7 cellular contexts compared by ENCODE assay signal in genomic region chr3:9932535-9932842, GRCh38. TPM values are rescaled to one million over a fixed set of nuclear protein-coding genes. Genes with fewer than 3 reads are reported as not detected.
DNase-seq lines count a peak whose midpoint lies in the region; ATAC-seq, FAIRE-seq and TF ChIP-seq lines count a peak whose summit lies in the region.

No MANE protein-coding gene starts in this region.

- H3K9me3 ChIP-seq in HUES64 (ENCODE audit: insufficient read depth, low read depth, low read length), result no peaks in the 10 kb centered on the region
- no peaks in the 10 kb centered on the region for H3K9me3 ChIP-seq in kidney (ENCODE audit: control insufficient read depth in 1 of 2, low read length in 2 of 2)
- H3K9me3 ChIP-seq in stomach smooth muscle (ENCODE audit: control insufficient read depth in 2 of 2, low read length in 2 of 2), result no peaks in the 10 kb centered on the region

- H3K27me3 ChIP-seq in HUES64 (ENCODE audit: insufficient read depth, low read length) (no peaks in the 10 kb centered on the region), stomach smooth muscle (ENCODE audit: control insufficient read depth in 1 of 2, insufficient read depth in 2 of 2, low read length in 2 of 2) (no peaks in the 10 kb centered on the region)

- H3K36me3 Mint-ChIP-seq in activated naive CD8-positive, alpha-beta T cell treated with anti-CD3 and anti-CD28 coated beads, Interleukin-2, amount 10 ng/mL, durations not matched to agents 7 days and 5 days, result peaks cover 7% of the 10 kb centered on the region

- no peaks in the 10 kb centered on the region for H3K4me1 ChIP-seq in HUES64 (ENCODE audit: insufficient read depth, low read length)
- H3K4me1 ChIP-seq in kidney (ENCODE audit: control insufficient read depth in 1 of 2, insufficient read depth in 1 of 2, low read depth in 1 of 2, low read length in 2 of 2), result peaks cover 0 to 12% of the 10 kb centered on the region in 2 donors
- H3K4me1 ChIP-seq in stomach smooth muscle (ENCODE audit: control insufficient read depth, insufficient read depth, low read length), result peaks cover 31% of the 10 kb centered on the region

- TF ChIP-seq CTCF in kidney (IDR thresholded peaks at IDR 0.05; ENCODE audit: borderline replicate concordance, extremely low read depth, insufficient read depth), result no peak

- FAIRE-seq in kidney (lab: Jason Lieb, UNC), result no peak

- H3K4me3 Mint-ChIP-seq in activated naive CD8-positive, alpha-beta T cell treated with anti-CD3 and anti-CD28 coated beads, Interleukin-2, amount 10 ng/mL, durations not matched to agents 7 days and 5 days, result peak overlapping the region; percentile 92

- H3K36me3 ChIP-seq in HUES64 (ENCODE audit: insufficient read depth, low read length) (peaks cover 4% of the 10 kb centered on the region; the same call in 1 of the 2 replicates), kidney (ENCODE audit: control insufficient read depth in 1 of 2, insufficient read depth in 2 of 2, low read length in 2 of 2) (peaks cover 1 to 7% of the 10 kb centered on the region in 2 donors), stomach smooth muscle (ENCODE audit: control insufficient read depth in 2 of 2, insufficient read depth in 2 of 2, low read length in 2 of 2) (peaks cover 25 to 36% of the 10 kb centered on the region in 2 donors)

- POLR2A ChIA-PET in activated naive CD8-positive, alpha-beta T cell treated with anti-CD3 and anti-CD28 coated beads, Interleukin-2, amount 10 ng/mL, durations not matched to agents 7 days and 5 days (lab: Charles Lee), result interaction anchor here (0.7 to 2.7 kb wide), 14 partner anchors 14 to 388 kb away, joined by 3 to 31 read pairs (median 4); partner anchors contain the start of genes BRPF1, FANCD2, JAGN1 and SEC13

- H3K9ac ChIP-seq in HUES64 (ENCODE audit: low read depth, low read length), result peak overlapping the region; percentile 60
- H3K9ac ChIP-seq in kidney (ENCODE audit: low read length in 2 of 2), result peak overlapping the region in 1 of 2 donors; percentile 80
- peak overlapping the region; percentile 76 to 96 for H3K9ac ChIP-seq in stomach smooth muscle (ENCODE audit: low read length in 2 of 2)

- ATAC-seq in activated naive CD8-positive, alpha-beta T cell treated with anti-CD3 and anti-CD28 coated beads, Interleukin-2, amount 10 ng/mL, durations not matched to agents 7 days and 5 days (ENCODE audit: low read depth), result no peak
- no peak for ATAC-seq in activated CD4-positive, CD25-positive, alpha-beta regulatory T cell treated with anti-CD3 and anti-CD28 coated beads, Interleukin-2, amount 50 U/mL, for 24 hours

- H3K27me3 Mint-ChIP-seq in activated naive CD8-positive, alpha-beta T cell treated with anti-CD3 and anti-CD28 coated beads, Interleukin-2, amount 10 ng/mL, durations not matched to agents 7 days and 5 days, result no peaks in the 10 kb centered on the region

- H3K4me1 Mint-ChIP-seq in activated naive CD8-positive, alpha-beta T cell treated with anti-CD3 and anti-CD28 coated beads, Interleukin-2, amount 10 ng/mL, durations not matched to agents 7 days and 5 days, result peaks cover 23% of the 10 kb centered on the region

- peak overlapping the region; percentile 88 for H3K27ac Mint-ChIP-seq in activated naive CD8-positive, alpha-beta T cell treated with anti-CD3 and anti-CD28 coated beads, Interleukin-2, amount 10 ng/mL, durations not matched to agents 7 days and 5 days

- H3K9me3 Mint-ChIP-seq in activated naive CD8-positive, alpha-beta T cell treated with anti-CD3 and anti-CD28 coated beads, Interleukin-2, amount 10 ng/mL, durations not matched to agents 7 days and 5 days, result no peaks in the 10 kb centered on the region

- H3K27ac ChIP-seq in HUES64 (ENCODE audit: low read depth, low read length), result no peak overlapping the region
- peak overlapping the region; percentile 94 for H3K27ac ChIP-seq in kidney (ENCODE audit: low read depth in 2 of 2, low read length in 2 of 2)
- H3K27ac ChIP-seq in stomach smooth muscle (ENCODE audit: low read length), result peak overlapping the region; percentile 98

- intact Hi-C loops in kidney (cut with DNase I), result no loop called here

- WGBS in HUES64, result 12% methylated on average over 13 of the region's 13 CpGs

- peak overlapping the region; percentile 73 for H3K4me3 ChIP-seq in HUES64 (ENCODE audit: low read length)
- peak overlapping the region in 1 of 2 donors; percentile 89 for H3K4me3 ChIP-seq in kidney (ENCODE audit: low read length in 2 of 2)
- peak overlapping the region; percentile 88 to 91 for H3K4me3 ChIP-seq in stomach smooth muscle (ENCODE audit: low read length in 2 of 2)

- DNase-seq in activated naive CD8-positive, alpha-beta T cell treated with anti-CD3 and anti-CD28 coated beads, Interleukin-2, amount 10 ng/mL, durations not matched to agents 7 days and 5 days, result no peak
- DNase-seq in kidney (no peak), NCI-H1092 (lab: John Stamatoyannopoulos, UW) (no peak), globus pallidus (ENCODE audit: low spot score) (no peak)

RNA-seq across cellular contexts. Expression of gene CRELD1, which starts 1.1 kb away (rescaled TPM):
- polyA plus RNA-seq in HUES64 (2013, experiment 1 of 2), result 7.8 TPM
- 9.8 TPM for polyA plus RNA-seq in HUES64 (2013, experiment 2 of 2)
- total RNA-seq in activated naive CD8-positive, alpha-beta T cell treated with anti-CD3 and anti-CD28 coated beads, Interleukin-2, amount 10 ng/mL, durations not matched to agents 7 days and 5 days, result 10 to 100 TPM; 26.2 to 29.3 TPM
- 43.2 TPM for total RNA-seq in kidney
- 56.7 TPM for polyA plus RNA-seq in kidney (ENCODE audit: insufficient read depth, low read depth, low replicate concordance)

RNA-seq across cellular contexts. Expression of gene IL17RC, which starts 15.6 kb away (rescaled TPM):
- polyA plus RNA-seq in HUES64 (2013, experiment 1 of 2), result 5.5 TPM
- 6.8 TPM for polyA plus RNA-seq in HUES64 (2013, experiment 2 of 2)
- under 1 TPM in 1 of 2 experiments, not detected in 1; 0.22 TPM for total RNA-seq in activated naive CD8-positive, alpha-beta T cell treated with anti-CD3 and anti-CD28 coated beads, Interleukin-2, amount 10 ng/mL, durations not matched to agents 7 days and 5 days
- total RNA-seq in kidney, result 27.5 TPM
- 31.5 TPM for polyA plus RNA-seq in kidney (ENCODE audit: insufficient read depth, low read depth, low replicate concordance)

RNA-seq across cellular contexts. Expression of gene PRRT3, which starts 19.7 kb away (rescaled TPM):
- polyA plus RNA-seq in HUES64 (2013, experiment 1 of 2), result 6.4 TPM
- 7.5 TPM for polyA plus RNA-seq in HUES64 (2013, experiment 2 of 2)
- 1 to 10 TPM; 5.3 to 5.9 TPM for total RNA-seq in activated naive CD8-positive, alpha-beta T cell treated with anti-CD3 and anti-CD28 coated beads, Interleukin-2, amount 10 ng/mL, durations not matched to agents 7 days and 5 days
- total RNA-seq in kidney, result 3.9 TPM
- 3.6 TPM for polyA plus RNA-seq in kidney (ENCODE audit: insufficient read depth, low read depth, low replicate concordance)

RNA-seq across cellular contexts. Expression of gene IL17RE, which starts 29.8 kb away (rescaled TPM):
- 0.75 TPM for polyA plus RNA-seq in HUES64 (2013, experiment 1 of 2)
- 1.1 TPM for polyA plus RNA-seq in HUES64 (2013, experiment 2 of 2)
- total RNA-seq in activated naive CD8-positive, alpha-beta T cell treated with anti-CD3 and anti-CD28 coated beads, Interleukin-2, amount 10 ng/mL, durations not matched to agents 7 days and 5 days, result 1 to 10 TPM in 1 of 2 experiments, under 1 TPM in 1; 0.94 to 1.1 TPM
- total RNA-seq in kidney, result 8.5 TPM
- 7.5 TPM for polyA plus RNA-seq in kidney (ENCODE audit: insufficient read depth, low read depth, low replicate concordance)

RNA-seq across cellular contexts. Expression of gene JAGN1, which starts 42.1 kb away (rescaled TPM):
- polyA plus RNA-seq in HUES64 (2013, experiment 1 of 2), result 29.7 TPM
- polyA plus RNA-seq in HUES64 (2013, experiment 2 of 2), result 35.4 TPM
- total RNA-seq in activated naive CD8-positive, alpha-beta T cell treated with anti-CD3 and anti-CD28 coated beads, Interleukin-2, amount 10 ng/mL, durations not matched to agents 7 days and 5 days, result 10 to 100 TPM; 31.5 to 34.2 TPM
- total RNA-seq in kidney, result 30.3 TPM
- polyA plus RNA-seq in kidney (ENCODE audit: insufficient read depth, low read depth, low replicate concordance), result 55.3 TPM

Comparison
In these comparisons a context has a peak if more than half of its experiments do, and no peak if none do; other contexts are left out.
1. RNA of gene IL17RC, which starts 15.6 kb away (total RNA-seq): 27.5 TPM in kidney (single experiment); 0.22 TPM in activated naive CD8-positive, alpha-beta T cell treated with anti-CD3 and anti-CD28 coated beads, Interleukin-2, amount 10 ng/mL, durations not matched to agents 7 days and 5 days; every median in the first group is over 10 times any median in the second.